In the genomic region with DNA sequence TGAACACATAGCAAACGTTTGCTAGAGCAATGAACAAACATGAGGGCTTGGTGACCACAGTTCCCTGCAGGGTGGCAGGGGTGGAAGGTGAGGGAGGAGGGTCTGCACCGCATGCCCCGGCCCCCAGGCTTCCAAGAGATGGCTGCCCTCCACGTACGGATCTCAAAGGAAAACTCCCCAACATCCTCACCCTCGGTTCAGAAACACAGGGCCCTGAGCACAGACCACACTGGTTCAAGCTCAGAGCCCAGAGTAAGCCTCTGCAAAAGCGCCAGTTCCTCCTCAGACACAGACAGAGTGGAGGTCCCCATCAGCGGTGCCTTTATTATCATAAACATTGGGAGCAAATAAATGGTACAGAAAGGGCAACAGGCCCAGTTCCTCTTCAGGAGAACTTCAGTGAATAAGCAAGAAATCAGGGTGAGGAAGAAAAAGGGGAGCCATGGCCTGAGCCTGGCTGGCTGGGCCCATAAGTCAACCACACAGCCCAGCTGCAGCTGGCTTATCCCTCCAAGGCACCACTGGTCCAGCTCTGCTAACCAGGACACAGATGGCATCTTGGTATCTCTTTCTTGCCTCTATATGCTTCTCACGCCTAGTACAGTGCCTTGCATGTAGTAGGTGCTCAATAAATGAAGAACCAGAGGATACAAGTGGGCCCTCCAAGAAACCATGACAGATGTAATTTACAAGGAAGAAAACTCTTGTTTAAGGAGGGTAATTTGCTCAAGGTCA, we compare ENCODE assay signal across 24 cellular contexts. TPM values are rescaled to one million over a fixed set of nuclear protein-coding genes. Genes with fewer than 3 reads are reported as not detected.
DNase-seq lines count a peak whose midpoint lies in the region; ATAC-seq and TF ChIP-seq lines count a peak whose summit lies in the region.
"Had no signal": no experiment of that assay in that cellular context is flagged by ENCODE, and none has a peak within 500 bp of the region (broad histone marks: within the 10 kb centered on the region; RNA-seq: fewer than 3 reads in every experiment).

No MANE protein-coding gene starts in this region.

- DNase-seq in activated CD8-positive, alpha-beta memory T cell treated with anti-CD3 and anti-CD28 coated beads, Interleukin-2, amount 50 U/mL, for 48 hours: peak; percentile 17
- no peak for DNase-seq in activated CD8-positive, alpha-beta memory T cell treated with anti-CD3 and anti-CD28 coated beads, Interleukin-2, amount 50 U/mL, for 4 hours
- DNase-seq in mesenteric fat pad (ENCODE audit: low spot score) (peak; percentile 11), RPMI8226 (no peak), uterus (no peak)
- DNase-seq in stimulated activated effector memory CD8-positive, alpha-beta T cell treated with anti-CD3 and anti-CD28 coated beads, Interleukin-12 subunit alpha, Interleukin-12 subunit beta, amount 100 ng/mL, for 72 hours (ENCODE audit: low spot score in 2 of 2): no peak
- DNase-seq: KBM-7; NCI-H2029; NCI-H446 treated with DMSO at 0.1 percent for 48 hours; NCI-H82; NK-92 treated with Interleukin-12 subunit alpha and Interleukin-12 subunit beta, amount 100 ng/mL, for 24 hours; Right ventricle myocardium superior had no signal

- H3K36me3 Mint-ChIP-seq in IgD-negative memory B cell: peaks cover 2% of the 10 kb centered on the region
- H3K36me3 Mint-ChIP-seq in stimulated activated effector memory CD8-positive, alpha-beta T cell treated with anti-CD3 and anti-CD28 coated beads, Interleukin-12 subunit alpha, Interleukin-12 subunit beta, amount 100 ng/mL, for 72 hours: no peaks in the 10 kb centered on the region
- H3K36me3 Mint-ChIP-seq: CD4-positive, CD25-positive, alpha-beta regulatory T cell had no signal

- H3K27ac ChIP-seq in uterus: no peak overlapping the region
- H3K27ac ChIP-seq: BLaER1, SJSA1 had no signal

- peaks cover 24% of the 10 kb centered on the region for H3K27me3 Mint-ChIP-seq in IgD-negative memory B cell

- intact Hi-C loops in uterus (cut with DNase I; ENCODE audit: low total_unique reads): no loop called here

- no peaks in the 10 kb centered on the region for H3K36me3 ChIP-seq in uterus
- H3K36me3 ChIP-seq: BLaER1, SJSA1 had no signal

- no peak for ATAC-seq in stimulated activated effector memory CD8-positive, alpha-beta T cell treated with anti-CD3 and anti-CD28 coated beads, Interleukin-12 subunit alpha, Interleukin-12 subunit beta, amount 100 ng/mL, for 72 hours
- ATAC-seq in GM21717 (IDR thresholded peaks at IDR 0.05; ENCODE audit: unreplicated experiment): no peak

- H3K4me3 Mint-ChIP-seq in IgD-negative memory B cell: no peak overlapping the region
- no peak overlapping the region for H3K4me3 Mint-ChIP-seq in stimulated activated effector memory CD8-positive, alpha-beta T cell treated with anti-CD3 and anti-CD28 coated beads, Interleukin-12 subunit alpha, Interleukin-12 subunit beta, amount 100 ng/mL, for 72 hours
- H3K4me3 Mint-ChIP-seq: CD4-positive, CD25-positive, alpha-beta regulatory T cell had no signal

- no peak for TF ChIP-seq CTCF in uterus (IDR thresholded peaks at IDR 0.05)

- no peak for TF ChIP-seq POLR2A in uterus (IDR thresholded peaks at IDR 0.05)

- H3K27me3 ChIP-seq in uterus: no peaks in the 10 kb centered on the region
- H3K27me3 ChIP-seq: BLaER1 had no signal

- H3K4me1 Mint-ChIP-seq in IgD-negative memory B cell: peaks cover 0 to 4% (median 0%) of the 10 kb centered on the region in 3 donors
- H3K4me1 Mint-ChIP-seq in stimulated activated effector memory CD8-positive, alpha-beta T cell treated with anti-CD3 and anti-CD28 coated beads, Interleukin-12 subunit alpha, Interleukin-12 subunit beta, amount 100 ng/mL, for 72 hours: peaks cover 14% of the 10 kb centered on the region

- H3K4me3 ChIP-seq in uterus: no peak overlapping the region
- H3K4me3 ChIP-seq: BLaER1, SJSA1 had no signal

- H3K9me3 Mint-ChIP-seq in IgD-negative memory B cell: no peaks in the 10 kb centered on the region
- H3K9me3 Mint-ChIP-seq in stimulated activated effector memory CD8-positive, alpha-beta T cell treated with anti-CD3 and anti-CD28 coated beads, Interleukin-12 subunit alpha, Interleukin-12 subunit beta, amount 100 ng/mL, for 72 hours: no peaks in the 10 kb centered on the region

- no peaks in the 10 kb centered on the region for H3K9me3 ChIP-seq in uterus
- H3K9me3 ChIP-seq: BLaER1, SJSA1 had no signal

- H3K4me1 ChIP-seq in uterus: no peaks in the 10 kb centered on the region
- H3K4me1 ChIP-seq: BLaER1, SJSA1 had no signal

- H3K27ac Mint-ChIP-seq in IgD-negative memory B cell: peak overlapping the region in 2 of 3 donors; percentile 25 to 71
- H3K27ac Mint-ChIP-seq in stimulated activated effector memory CD8-positive, alpha-beta T cell treated with anti-CD3 and anti-CD28 coated beads, Interleukin-12 subunit alpha, Interleukin-12 subunit beta, amount 100 ng/mL, for 72 hours: peak overlapping the region; percentile 58
- H3K27ac Mint-ChIP-seq: CD4-positive, CD25-positive, alpha-beta regulatory T cell had no signal

RNA-seq across cellular contexts. Expression of a gene that starts 11.0 kb away (rescaled TPM):
- polyA plus RNA-seq in IgD-negative memory B cell: not detected
- 0.35 TPM for total RNA-seq in mesenteric fat pad
- 10 to 100 TPM in 1 of 4 donors, under 1 TPM in 1, not detected in 2; 0.79 to 21.7 TPM for total RNA-seq in uterus
- total RNA-seq: CD4-positive, CD25-positive, alpha-beta regulatory T cell; Daoy; G401; H4; LHCN-M2; PC-3; SJSA1 had no signal
- polyA plus RNA-seq: AG04450 had no signal

RNA-seq across cellular contexts. Expression of a gene that starts 31.3 kb away (rescaled TPM):
- not detected for polyA plus RNA-seq in IgD-negative memory B cell
- total RNA-seq in mesenteric fat pad (not detected), uterus (not detected)
- total RNA-seq: G401, H4, LHCN-M2, MCF 10A, PC-3, Right ventricle myocardium superior, SJSA1 had no signal
- polyA plus RNA-seq: AG04450 had no signal

RNA-seq across cellular contexts. Expression of a gene that starts 50.7 kb away (rescaled TPM):
- polyA plus RNA-seq in IgD-negative memory B cell: 5.9 TPM
- total RNA-seq in mesenteric fat pad (9.6 TPM), uterus (10 to 100 TPM in 2 of 4 donors, 1 to 10 TPM in 2; 4.4 to 23.2 (median 12.3) TPM)

RNA-seq across cellular contexts. Expression of a gene that starts 58.9 kb away (rescaled TPM):
- polyA plus RNA-seq in IgD-negative memory B cell: 1.3 TPM
- total RNA-seq in mesenteric fat pad: 1.3 TPM
- 10 to 100 TPM in 3 of 4 donors, under 1 TPM in 1; 0.59 to 43.7 (median 32.4) TPM for total RNA-seq in uterus
- total RNA-seq: G401, H4, MCF 10A had no signal

Comparison
In these comparisons a context has a peak if more than half of its experiments do, and no peak if none do; other contexts are left out.
1. DNase-seq: peak in activated CD8-positive, alpha-beta memory T cell treated with anti-CD3 and anti-CD28 coated beads, Interleukin-2, amount 50 U/mL, for 48 hours (single experiment) and mesenteric fat pad (single experiment); none in activated CD8-positive, alpha-beta memory T cell treated with anti-CD3 and anti-CD28 coated beads, Interleukin-2, amount 50 U/mL, for 4 hours (single experiment), stimulated activated effector memory CD8-positive, alpha-beta T cell treated with anti-CD3 and anti-CD28 coated beads, Interleukin-12 subunit alpha, Interleukin-12 subunit beta, amount 100 ng/mL, for 72 hours (0 of 2), RPMI8226 (single experiment) and uterus (0 of 2).